ENCODE assay signal across 17 cellular contexts in the genomic region with DNA sequence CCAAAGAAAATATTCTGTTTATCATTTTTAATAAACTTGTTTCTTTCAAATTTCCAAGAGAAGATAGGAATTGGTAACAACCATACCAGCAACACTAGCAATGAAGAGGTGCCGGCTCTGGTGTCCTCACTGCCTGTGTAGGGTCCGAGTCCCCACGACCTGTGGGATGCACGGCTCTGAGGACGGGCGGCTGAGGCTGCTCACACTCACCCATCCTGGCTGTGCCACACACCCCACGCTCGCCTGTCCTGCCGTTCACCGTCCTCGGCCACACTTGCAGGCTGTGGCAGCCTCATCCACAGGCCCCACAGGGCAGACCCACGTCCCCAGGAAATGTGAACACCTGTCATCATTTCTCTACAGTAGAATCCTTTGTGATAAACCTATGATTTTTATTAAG. TPM values are rescaled to one million over a fixed set of nuclear protein-coding genes. Genes with fewer than 3 reads are reported as not detected.
DNase-seq lines count a peak whose midpoint lies in the region; ATAC-seq and TF ChIP-seq lines count a peak whose summit lies in the region.
"Had no signal": no experiment of that assay in that cellular context is flagged by ENCODE, and none has a peak within 500 bp of the region (broad histone marks: within the 10 kb centered on the region; RNA-seq: fewer than 3 reads in every experiment).

No MANE protein-coding gene starts in this region.

- peak; percentile 60 for DNase-seq in cardiac septum (ENCODE audit: low spot score)
- no peak for DNase-seq in Right ventricle myocardium inferior (ENCODE audit: missing footprints)
- DNase-seq in dorsolateral prefrontal cortex, result peak in 6 of 10 donors; percentile 2 to 38 (median 18)
- DNase-seq in mucosa of descending colon, result peak in 2 of 3 donors; percentile 10 to 34
- DNase-seq in NCI-H1436 (lab: John Stamatoyannopoulos, UW), result no peak
- no peak for DNase-seq in H9
- no peak for DNase-seq in erythroblast (lab: John Stamatoyannopoulos, UW)
- DNase-seq: C1 segment of cervical spinal cord; DND-41; KBM-7; NCI-H1105 treated with DMSO at 0.1 percent for 48 hours; NCI-H1694 treated with DMSO at 0.1 percent for 48 hours; NCI-H510A; NCI-H748 treated with DMSO at 0.1 percent for 48 hours; NK-92 treated with Interleukin-12 subunit alpha and Interleukin-12 subunit beta, amount 100 ng/mL, for 24 hours had no signal

- intact Hi-C loops in cardiac septum (cut with DNase I), result no loop called here
- intact Hi-C loops in Right ventricle myocardium inferior (cut with DNase I), result no loop called here
- intact Hi-C loops in dorsolateral prefrontal cortex (cut with DNase I), result no loop called here
- intact Hi-C loops in mucosa of descending colon (cut with DNase I, micrococcal nuclease), result no loop called here

- no peak for TF ChIP-seq POLR2A in erythroblast (IDR thresholded peaks at IDR 0.05; ENCODE audit: low read length)

- H3K4me1 ChIP-seq in mucosa of descending colon (ENCODE audit: low read depth) (no peaks in the 10 kb centered on the region), H9 (ENCODE audit: insufficient read depth, low read length) (no peaks in the 10 kb centered on the region)

- no peaks in the 10 kb centered on the region for H4K20me1 ChIP-seq in H9 (ENCODE audit: control insufficient read depth, insufficient read depth, insufficient read length)

- no peak overlapping the region for H3T11ph ChIP-seq in H9 (ENCODE audit: low read length)

- H2BK120ac ChIP-seq in H9 (ENCODE audit: low read depth, low read length, poor library complexity, severe bottlenecking), result no peak overlapping the region

- H3K9me3 ChIP-seq in mucosa of descending colon, result no peaks in the 10 kb centered on the region
- no peaks in the 10 kb centered on the region for H3K9me3 ChIP-seq in H9 (ENCODE audit: control insufficient read depth, low read depth, low read length)
- H3K9me3 ChIP-seq: Peyer's patch had no signal

- no peak overlapping the region for H2AK5ac ChIP-seq in H9 (ENCODE audit: insufficient read length, low read length)

- H3K4me1 Mint-ChIP-seq in H9, result peaks cover 7 to 13% of the 10 kb centered on the region in 2 experiments

- H3K27me3 ChIP-seq in dorsolateral prefrontal cortex (no peaks in the 10 kb centered on the region), H9 (ENCODE audit: insufficient read depth, low read length) (no peaks in the 10 kb centered on the region)
- H3K27me3 ChIP-seq: Peyer's patch had no signal

- H3K27ac ChIP-seq in dorsolateral prefrontal cortex (no peak overlapping the region), H9 (ENCODE audit: insufficient read length, low read depth, low read length) (no peak overlapping the region)
- H3K27ac ChIP-seq: Peyer's patch had no signal

- TF ChIP-seq CTCF in dorsolateral prefrontal cortex (IDR thresholded peaks at IDR 0.05 in 54 of 56, conservative IDR thresholded peaks at IDR 0.05 in 2 of 56; ENCODE audit: low read depth in 1 of 56, partially characterized antibody in 56 of 56) (no peak), mucosa of descending colon (IDR thresholded peaks at IDR 0.05) (no peak), H9 (conservative IDR thresholded peaks at IDR 0.05) (no peak)

- no peak overlapping the region for H4K5ac ChIP-seq in H9 (ENCODE audit: insufficient read length, low read depth, low read length)

- H4K91ac ChIP-seq in H9 (ENCODE audit: insufficient read length, low read depth, low read length), result no peak overlapping the region

- H3K4ac ChIP-seq in H9 (ENCODE audit: low read depth, low read length), result no peak overlapping the region

- H3K4me2 ChIP-seq in H9 (ENCODE audit: insufficient read depth, insufficient read length, low read length), result no peak overlapping the region

- no peak overlapping the region for H3K9ac ChIP-seq in H9 (ENCODE audit: extremely low read depth, insufficient read length, low read length)

- no peak overlapping the region for H3K27ac Mint-ChIP-seq in H9

- no peaks in the 10 kb centered on the region for H3K9me3 Mint-ChIP-seq in H9

- ATAC-seq in Right ventricle myocardium inferior (no peak), mucosa of descending colon (no peak)
- ATAC-seq: HepG2 had no signal

- no peak overlapping the region for H2AFZ ChIP-seq in H9 (ENCODE audit: low read length)

- no peaks in the 10 kb centered on the region for H3K79me2 ChIP-seq in H9 (ENCODE audit: insufficient read depth, low read length)

- no peak overlapping the region for H2BK20ac ChIP-seq in H9 (ENCODE audit: low read depth, low read length, poor library complexity, severe bottlenecking)

- H3K4me3 ChIP-seq in dorsolateral prefrontal cortex, result no peak overlapping the region
- no peak overlapping the region for H3K4me3 ChIP-seq in mucosa of descending colon
- H3K4me3 ChIP-seq: Peyer's patch had no signal

- no peaks in the 10 kb centered on the region for H3K79me1 ChIP-seq in H9 (ENCODE audit: insufficient read depth, low read depth, low read length, poor library complexity, severe bottlenecking)

- H3K23ac ChIP-seq in H9 (ENCODE audit: insufficient read length, low read depth, low read length), result no peak overlapping the region

- WGBS in H9 (ENCODE audit: extremely low coverage, insufficient read length, low lambda C conversion rate), result no CpG with 5 or more reads among the region's 12 CpGs

- no peak overlapping the region for H3K18ac ChIP-seq in H9 (ENCODE audit: insufficient read length, low read depth, low read length)

- no peak overlapping the region for H2BK5ac ChIP-seq in H9 (ENCODE audit: insufficient read length, low read length)

- no peaks in the 10 kb centered on the region; a peak in 1 of 7 replicates for H3K36me3 Mint-ChIP-seq in H9 (ENCODE audit: insufficient read depth in 1 of 3, low read depth in 3 of 3)

- H3K4me3 Mint-ChIP-seq in H9, result no peak overlapping the region

- H2BK12ac ChIP-seq in H9 (ENCODE audit: insufficient read length, low read depth, low read length), result no peak overlapping the region

- H3K23me2 ChIP-seq in H9 (ENCODE audit: insufficient read length, low read depth, low read length, poor library complexity, severe bottlenecking), result no peaks in the 10 kb centered on the region

- no peak overlapping the region for H3K14ac ChIP-seq in H9 (ENCODE audit: insufficient read depth, low read length)

- no peak overlapping the region for H4K8ac ChIP-seq in H9 (replicated peaks; ENCODE audit: insufficient read length, low read depth, low read length)

- H2BK15ac ChIP-seq in H9 (ENCODE audit: low read depth, low read length), result no peak overlapping the region

- H3K27me3 Mint-ChIP-seq in H9 (ENCODE audit: low read depth), result no peaks in the 10 kb centered on the region; the same call in 1 of the 2 replicates

- no peaks in the 10 kb centered on the region for H3K36me3 ChIP-seq in mucosa of descending colon (ENCODE audit: low read depth)
- H3K36me3 ChIP-seq: Peyer's patch had no signal

- no peak overlapping the region for H3K56ac ChIP-seq in H9 (ENCODE audit: insufficient read length, low read depth, low read length)

RNA-seq across cellular contexts. Expression of gene DPYSL4, which starts 48.2 kb away (rescaled TPM):
- total RNA-seq in cardiac septum (55.4 TPM), Right ventricle myocardium inferior (24.9 TPM), dorsolateral prefrontal cortex (10 to 100 TPM; 39.1 to 85.2 (median 53.3) TPM), mucosa of descending colon (1 to 10 TPM in 1 of 3 donors, under 1 TPM in 2; 0.46 to 1.3 (median 0.55) TPM), H9 (2021) (26.3 and 29.0 TPM in 2 replicates)

Comparison
In these comparisons a context has a peak if more than half of its experiments do, and no peak if none do; other contexts are left out.
1. DNase-seq: peak in cardiac septum (single experiment), dorsolateral prefrontal cortex (6 of 10) and mucosa of descending colon (2 of 3); none in Right ventricle myocardium inferior (single experiment), NCI-H1436 (single experiment), H9 (single experiment) and erythroblast (0 of 2).
2. RNA of gene DPYSL4, which starts 48.2 kb away (total RNA-seq): 55.4 TPM in cardiac septum (single experiment), 39.1 to 85.2 TPM in dorsolateral prefrontal cortex, 26.3 to 29.0 TPM in H9 and 24.9 TPM in Right ventricle myocardium inferior (single experiment); 0.46 to 1.3 TPM in mucosa of descending colon; every median in the first group is over 10 times any median in the second.